Comparison of ENCODE assay signal across 16 cellular contexts in genomic region chr6:144690659-144691058, GRCh38.
DNase-seq lines count a peak whose midpoint lies in the region; ATAC-seq and TF ChIP-seq lines count a peak whose summit lies in the region.
"Had no signal": no experiment of that assay in that cellular context is flagged by ENCODE, and none has a peak within 500 bp of the region (broad histone marks: within the 10 kb centered on the region; RNA-seq: fewer than 3 reads in every experiment).

No MANE protein-coding gene starts in this region.

- TF ChIP-seq CTCF in WTC11 (IDR thresholded peaks at IDR 0.05) = no peak

- ATAC-seq in activated naive CD8-positive, alpha-beta T cell treated with anti-CD3 and anti-CD28 coated beads, Interleukin-2, amount 50 U/mL, for 24 hours = no peak
- ATAC-seq in WTC11 (no peak), HG03457 (IDR thresholded peaks at IDR 0.05; ENCODE audit: unreplicated experiment) (no peak)
- ATAC-seq in natural killer cell treated with Interleukin-12 subunit alpha and Interleukin-12 subunit beta and Interleukin-15 and Interleukin-18, amount 100 ng/mL, for 72 hours = peak; percentile 43 to 59
- ATAC-seq in stimulated activated naive CD8-positive, alpha-beta T cell treated with anti-CD3 and anti-CD28 coated beads, Interleukin-15, Interleukin-2, amounts not matched to agents 100 U/mL and 50 U/mL, for 24 hours = no peak
- ATAC-seq in naive thymus-derived CD4-positive, alpha-beta T cell = no peak

- H3K4me1 ChIP-seq in naive thymus-derived CD4-positive, alpha-beta T cell (ENCODE audit: control insufficient read depth in 2 of 2, insufficient read depth in 2 of 2, low read length in 2 of 2) = peaks cover 0 to 3% of the 10 kb centered on the region in 2 donors

- H3K27ac ChIP-seq in naive thymus-derived CD4-positive, alpha-beta T cell (ENCODE audit: low read depth, low read length) = no peak overlapping the region
- H3K27ac ChIP-seq: BLaER1 treated with 17β-estradiol and CSF1 and Interleukin-3, amounts not matched to agents 10 nM and 100 nM had no signal

- CTCF ChIA-PET in WTC11 (lab: Charles Lee) = no interaction called here
- CTCF ChIA-PET in naive thymus-derived CD4-positive, alpha-beta T cell (lab: Charles Lee) = no interaction called here

- intact Hi-C loops in naive thymus-derived CD4-positive, alpha-beta T cell (cut with micrococcal nuclease) = no loop called here

- H3K4me3 ChIP-seq in naive thymus-derived CD4-positive, alpha-beta T cell (ENCODE audit: low read length) = no peak overlapping the region
- H3K4me3 ChIP-seq: BLaER1 treated with 17β-estradiol and CSF1 and Interleukin-3, amounts not matched to agents 10 nM and 100 nM had no signal

- DNase-seq in activated naive CD8-positive, alpha-beta T cell treated with anti-CD3 and anti-CD28 coated beads, Interleukin-2, amount 50 U/mL, for 24 hours = no peak
- DNase-seq in activated naive CD8-positive, alpha-beta T cell treated with anti-CD3 and anti-CD28 coated beads for 36 hours = no peak
- no peak for DNase-seq in WTC11 (ENCODE audit: low spot score)
- no peak for DNase-seq in natural killer cell treated with Interleukin-12 subunit alpha and Interleukin-12 subunit beta and Interleukin-15 and Interleukin-18, amount 100 ng/mL, for 72 hours (ENCODE audit: low spot score)
- DNase-seq in stimulated activated naive CD8-positive, alpha-beta T cell treated with anti-CD3 and anti-CD28 coated beads, Interleukin-15, Interleukin-2, amounts not matched to agents 100 U/mL and 50 U/mL, for 24 hours = no peak
- DNase-seq in naive thymus-derived CD4-positive, alpha-beta T cell = no peak
- DNase-seq: ACHN; Calu3; CD4-positive, alpha-beta T cell; DMS79; EL; GOT3; HCEC 1CT; HFFc6 had no signal

- no peaks in the 10 kb centered on the region for H3K27me3 ChIP-seq in naive thymus-derived CD4-positive, alpha-beta T cell (ENCODE audit: control insufficient read depth in 2 of 2, insufficient read depth in 2 of 2, low read length in 2 of 2)
- H3K27me3 ChIP-seq: BLaER1 treated with 17β-estradiol and CSF1 and Interleukin-3, amounts not matched to agents 10 nM and 100 nM had no signal

- H3K4me3 Mint-ChIP-seq in activated naive CD8-positive, alpha-beta T cell treated with anti-CD3 and anti-CD28 coated beads, Interleukin-2, amount 50 U/mL, for 24 hours = no peak overlapping the region
- no peak overlapping the region for H3K4me3 Mint-ChIP-seq in activated naive CD8-positive, alpha-beta T cell treated with anti-CD3 and anti-CD28 coated beads for 36 hours
- no peak overlapping the region for H3K4me3 Mint-ChIP-seq in WTC11
- H3K4me3 Mint-ChIP-seq in natural killer cell treated with Interleukin-12 subunit alpha and Interleukin-12 subunit beta and Interleukin-15 and Interleukin-18, amount 100 ng/mL, for 72 hours = peak overlapping the region; percentile 3
- H3K4me3 Mint-ChIP-seq in naive thymus-derived CD4-positive, alpha-beta T cell = no peak overlapping the region
- H3K4me3 Mint-ChIP-seq: CD4-positive, alpha-beta T cell; HFFc6 had no signal

- H3K36me3 Mint-ChIP-seq in activated naive CD8-positive, alpha-beta T cell treated with anti-CD3 and anti-CD28 coated beads, Interleukin-2, amount 50 U/mL, for 24 hours (ENCODE audit: low read depth) = peaks cover 42% of the 10 kb centered on the region
- peaks cover 53% of the 10 kb centered on the region for H3K36me3 Mint-ChIP-seq in activated naive CD8-positive, alpha-beta T cell treated with anti-CD3 and anti-CD28 coated beads for 36 hours
- peaks cover 59% of the 10 kb centered on the region for H3K36me3 Mint-ChIP-seq in WTC11
- H3K36me3 Mint-ChIP-seq in natural killer cell treated with Interleukin-12 subunit alpha and Interleukin-12 subunit beta and Interleukin-15 and Interleukin-18, amount 100 ng/mL, for 72 hours = peaks cover 46% of the 10 kb centered on the region
- H3K36me3 Mint-ChIP-seq in naive thymus-derived CD4-positive, alpha-beta T cell = peaks cover 31 to 70% (median 54%) of the 10 kb centered on the region in 5 donors

- peaks cover 5% of the 10 kb centered on the region for H3K4me1 Mint-ChIP-seq in activated naive CD8-positive, alpha-beta T cell treated with anti-CD3 and anti-CD28 coated beads, Interleukin-2, amount 50 U/mL, for 24 hours
- peaks cover 8% of the 10 kb centered on the region for H3K4me1 Mint-ChIP-seq in activated naive CD8-positive, alpha-beta T cell treated with anti-CD3 and anti-CD28 coated beads for 36 hours
- H3K4me1 Mint-ChIP-seq in WTC11 = peaks cover 23% of the 10 kb centered on the region
- peaks cover 68 to 71% of the 10 kb centered on the region in 2 donors for H3K4me1 Mint-ChIP-seq in natural killer cell treated with Interleukin-12 subunit alpha and Interleukin-12 subunit beta and Interleukin-15 and Interleukin-18, amount 100 ng/mL, for 72 hours (ENCODE audit: low read depth in 2 of 2)
- peaks cover 3 to 47% (median 28%) of the 10 kb centered on the region in 7 donors for H3K4me1 Mint-ChIP-seq in naive thymus-derived CD4-positive, alpha-beta T cell

- peaks cover 0 to 12% (median 0%) of the 10 kb centered on the region in 3 experiments for H3K9me3 ChIP-seq in naive thymus-derived CD4-positive, alpha-beta T cell (ENCODE audit: control insufficient read depth in 2 of 3, low read length in 3 of 3)

- peak overlapping the region; percentile 6 for H3K27ac Mint-ChIP-seq in activated naive CD8-positive, alpha-beta T cell treated with anti-CD3 and anti-CD28 coated beads, Interleukin-2, amount 50 U/mL, for 24 hours
- H3K27ac Mint-ChIP-seq in activated naive CD8-positive, alpha-beta T cell treated with anti-CD3 and anti-CD28 coated beads for 36 hours = no peak overlapping the region
- peak overlapping the region; percentile 14; the same call in 1 of the 2 replicates for H3K27ac Mint-ChIP-seq in WTC11
- H3K27ac Mint-ChIP-seq in natural killer cell treated with Interleukin-12 subunit alpha and Interleukin-12 subunit beta and Interleukin-15 and Interleukin-18, amount 100 ng/mL, for 72 hours = peak overlapping the region; percentile 27 to 61
- H3K27ac Mint-ChIP-seq in naive thymus-derived CD4-positive, alpha-beta T cell = peak overlapping the region in 1 of 9 donors; percentile 48
- H3K27ac Mint-ChIP-seq: CD4-positive, alpha-beta T cell; HFFc6 had no signal

- POLR2A ChIA-PET in WTC11 (lab: Charles Lee) = no interaction called here
- POLR2A ChIA-PET in naive thymus-derived CD4-positive, alpha-beta T cell (lab: Charles Lee) = no interaction called here

- peaks cover 0 to 21% (median 0%) of the 10 kb centered on the region in 3 experiments for H3K36me3 ChIP-seq in naive thymus-derived CD4-positive, alpha-beta T cell (ENCODE audit: control insufficient read depth in 2 of 3, insufficient read depth in 3 of 3, low read length in 3 of 3)

- H3K9me3 Mint-ChIP-seq in activated naive CD8-positive, alpha-beta T cell treated with anti-CD3 and anti-CD28 coated beads, Interleukin-2, amount 50 U/mL, for 24 hours = peaks cover 29% of the 10 kb centered on the region
- peaks cover 30% of the 10 kb centered on the region for H3K9me3 Mint-ChIP-seq in activated naive CD8-positive, alpha-beta T cell treated with anti-CD3 and anti-CD28 coated beads for 36 hours
- H3K9me3 Mint-ChIP-seq in WTC11 = peaks cover 61% of the 10 kb centered on the region
- peaks cover 10% of the 10 kb centered on the region for H3K9me3 Mint-ChIP-seq in natural killer cell treated with Interleukin-12 subunit alpha and Interleukin-12 subunit beta and Interleukin-15 and Interleukin-18, amount 100 ng/mL, for 72 hours
- peaks cover 10 to 50% (median 26%) of the 10 kb centered on the region in 11 donors for H3K9me3 Mint-ChIP-seq in naive thymus-derived CD4-positive, alpha-beta T cell

- H3K27me3 Mint-ChIP-seq in activated naive CD8-positive, alpha-beta T cell treated with anti-CD3 and anti-CD28 coated beads, Interleukin-2, amount 50 U/mL, for 24 hours = no peaks in the 10 kb centered on the region
- no peaks in the 10 kb centered on the region for H3K27me3 Mint-ChIP-seq in activated naive CD8-positive, alpha-beta T cell treated with anti-CD3 and anti-CD28 coated beads for 36 hours
- H3K27me3 Mint-ChIP-seq in WTC11 (ENCODE audit: low read depth) = no peaks in the 10 kb centered on the region
- no peaks in the 10 kb centered on the region for H3K27me3 Mint-ChIP-seq in natural killer cell treated with Interleukin-12 subunit alpha and Interleukin-12 subunit beta and Interleukin-15 and Interleukin-18, amount 100 ng/mL, for 72 hours
- no peaks in the 10 kb centered on the region for H3K27me3 Mint-ChIP-seq in naive thymus-derived CD4-positive, alpha-beta T cell
- H3K27me3 Mint-ChIP-seq: CD4-positive, alpha-beta T cell had no signal

TF ChIP-seq in WTC11, 78 proteins besides CTCF, POLR2A, EP300 and RAD21 (continues in another document):
- TF ChIP-seq STAT6 (CRISPR knock-in tag; conservative IDR thresholded peaks at IDR 0.05; ENCODE audit: low read depth) (no peak), NR3C1 (CRISPR knock-in tag; conservative IDR thresholded peaks at IDR 0.05; ENCODE audit: low read depth) (no peak), ZNF138 (CRISPR knock-in tag; conservative IDR thresholded peaks at IDR 0.05) (no peak)

Comparison
In these comparisons a context has a peak if more than half of its experiments do, and no peak if none do; other contexts are left out.
1. ATAC-seq: peak in natural killer cell treated with Interleukin-12 subunit alpha and Interleukin-12 subunit beta and Interleukin-15 and Interleukin-18, amount 100 ng/mL, for 72 hours (2 of 2); none in activated naive CD8-positive, alpha-beta T cell treated with anti-CD3 and anti-CD28 coated beads, Interleukin-2, amount 50 U/mL, for 24 hours (single experiment), WTC11 (single experiment), stimulated activated naive CD8-positive, alpha-beta T cell treated with anti-CD3 and anti-CD28 coated beads, Interleukin-15, Interleukin-2, amounts not matched to agents 100 U/mL and 50 U/mL, for 24 hours (single experiment), naive thymus-derived CD4-positive, alpha-beta T cell (single experiment) and HG03457 (single experiment).